In the genomic region with DNA sequence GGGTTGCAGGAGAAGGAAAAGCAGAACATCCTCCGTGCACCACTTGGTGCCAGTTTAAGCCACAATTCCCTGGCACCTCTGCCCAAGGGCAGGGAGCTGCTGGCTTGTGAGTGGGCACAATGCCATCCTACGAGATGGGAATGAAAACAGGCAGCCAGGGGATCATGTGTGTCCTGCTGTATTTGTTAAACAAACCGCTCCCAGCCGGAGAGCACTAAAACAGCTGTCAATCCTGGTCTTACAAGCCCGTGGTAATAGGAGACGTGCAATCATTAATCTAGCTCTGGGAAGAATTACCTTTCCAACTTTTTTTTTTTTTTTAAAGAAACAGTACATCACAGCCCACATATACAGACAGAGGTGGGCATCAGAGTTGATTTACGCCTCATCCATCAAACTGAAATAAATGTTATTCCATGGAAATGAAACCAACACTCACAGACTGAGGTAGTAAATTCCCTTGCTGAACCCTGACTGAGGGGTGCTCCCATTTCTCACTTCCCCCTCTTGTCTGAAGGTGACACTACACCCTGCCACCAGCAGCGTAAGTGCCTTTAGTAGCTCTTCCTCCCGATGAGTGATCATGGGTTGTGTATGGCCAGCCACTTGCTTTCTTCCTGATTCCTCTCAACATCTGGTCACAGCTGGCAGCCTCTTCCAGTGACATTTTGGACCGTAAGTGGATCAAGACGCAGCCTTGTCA, we compare ENCODE assay signal across 12 cellular contexts.
DNase-seq lines count a peak whose midpoint lies in the region; ATAC-seq and TF ChIP-seq lines count a peak whose summit lies in the region.
"Had no signal": no experiment of that assay in that cellular context is flagged by ENCODE, and none has a peak within 500 bp of the region (broad histone marks: within the 10 kb centered on the region; RNA-seq: fewer than 3 reads in every experiment).

No MANE protein-coding gene starts in this region.

- H3K9me3 Mint-ChIP-seq in osteocyte (ENCODE audit: unreplicated experiment), result no peaks in the 10 kb centered on the region

- TF ChIP-seq CTCF in HEK293 (tag by site-specific recombination; IDR thresholded peaks at IDR 0.05) (no peak), retinal pigment epithelial cell (conservative IDR thresholded peaks at IDR 0.05; ENCODE audit: low read depth, low read length) (no peak), osteocyte (IDR thresholded peaks at IDR 0.05) (no peak)

- H3K36me3 ChIP-seq in HEK293 (ENCODE audit: control insufficient read depth in 2 of 2, insufficient read depth in 1 of 2, low read length in 2 of 2), result no peaks in the 10 kb centered on the region
- H3K36me3 ChIP-seq: cardiac muscle cell, Peyer's patch had no signal

- H3K4me3 Mint-ChIP-seq in osteocyte (ENCODE audit: unreplicated experiment), result no peak overlapping the region

- no peaks in the 10 kb centered on the region for H3K36me3 Mint-ChIP-seq in osteocyte (ENCODE audit: unreplicated experiment)

- no peak overlapping the region for H3K27ac ChIP-seq in HEK293 (ENCODE audit: extremely low read depth, low read depth, low read length)
- H3K27ac ChIP-seq: cardiac muscle cell, KMS-11, Peyer's patch had no signal

- H3K4me3 ChIP-seq in HEK293 (ENCODE audit: low read depth, low read length) (no peak overlapping the region), retinal pigment epithelial cell (ENCODE audit: low read length) (no peak overlapping the region)
- H3K4me3 ChIP-seq: cardiac muscle cell, Peyer's patch had no signal

- no peaks in the 10 kb centered on the region for H3K9me3 ChIP-seq in HEK293 (ENCODE audit: control insufficient read depth, insufficient read depth, low read depth, low read length)
- H3K9me3 ChIP-seq: Peyer's patch had no signal

- POLR2A ChIA-PET in HEK293 (lab: Yijun Ruan, JAX), result no interaction called here

- ATAC-seq in GM19023 (IDR thresholded peaks at IDR 0.05; ENCODE audit: unreplicated experiment), result no peak

- DNase-seq in NCI-H2171 treated with DMSO at 0.1 percent for 48 hours (lab: John Stamatoyannopoulos, UW), result peak; percentile 92
- peak; percentile 26 for DNase-seq in cerebellum (ENCODE audit: low spot score)
- peak; percentile 2 for DNase-seq in retinal pigment epithelial cell (ENCODE audit: low read depth)
- DNase-seq in RKO (ENCODE audit: low spot score), result no peak
- DNase-seq in osteocyte (ENCODE audit: extremely low spot score, unreplicated experiment), result no peak
- no peak for DNase-seq in ureter (ENCODE audit: low spot score)
- DNase-seq: DND-41 had no signal

- H3K4me1 Mint-ChIP-seq in osteocyte (ENCODE audit: unreplicated experiment), result peaks cover 5% of the 10 kb centered on the region

- H3K27ac Mint-ChIP-seq in osteocyte (ENCODE audit: unreplicated experiment), result no peak overlapping the region

- H3K27me3 Mint-ChIP-seq in osteocyte (ENCODE audit: unreplicated experiment), result peaks cover 14% of the 10 kb centered on the region

- H3K4me1 ChIP-seq in HEK293 (ENCODE audit: control insufficient read depth, insufficient read depth, low read length), result peaks cover 4% of the 10 kb centered on the region
- H3K4me1 ChIP-seq: Peyer's patch had no signal

- CTCF ChIA-PET in HEK293 (lab: Yijun Ruan, JAX), result interaction anchor here (0.6 to 0.8 kb wide), 3 partner anchors 16 to 579 kb away, joined by 3 read pairs; no protein-coding TSS in a partner anchor

TF ChIP-seq in HEK293, 187 proteins besides CTCF, POLR2A, EP300 and RAD21 (continues in another document):
- TF ChIP-seq, protein P1, sequence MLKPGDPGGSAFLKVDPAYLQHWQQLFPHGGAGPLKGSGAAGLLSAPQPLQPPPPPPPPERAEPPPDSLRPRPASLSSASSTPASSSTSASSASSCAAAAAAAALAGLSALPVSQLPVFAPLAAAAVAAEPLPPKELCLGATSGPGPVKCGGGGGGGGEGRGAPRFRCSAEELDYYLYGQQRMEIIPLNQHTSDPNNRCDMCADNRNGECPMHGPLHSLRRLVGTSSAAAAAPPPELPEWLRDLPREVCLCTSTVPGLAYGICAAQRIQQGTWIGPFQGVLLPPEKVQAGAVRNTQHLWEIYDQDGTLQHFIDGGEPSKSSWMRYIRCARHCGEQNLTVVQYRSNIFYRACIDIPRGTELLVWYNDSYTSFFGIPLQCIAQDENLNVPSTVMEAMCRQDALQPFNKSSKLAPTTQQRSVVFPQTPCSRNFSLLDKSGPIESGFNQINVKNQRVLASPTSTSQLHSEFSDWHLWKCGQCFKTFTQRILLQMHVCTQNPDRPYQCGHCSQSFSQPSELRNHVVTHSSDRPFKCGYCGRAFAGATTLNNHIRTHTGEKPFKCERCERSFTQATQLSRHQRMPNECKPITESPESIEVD (tag by site-specific recombination; IDR thresholded peaks at IDR 0.05), result no peak
- TF ChIP-seq FEZF1 (tag by site-specific recombination; IDR thresholded peaks at IDR 0.05) (peak; percentile 20; the same call in 1 of the 2 replicates), ZIC2 (tag by site-specific recombination; IDR thresholded peaks at IDR 0.05) (peak; percentile 26; the same call in 1 of the 2 replicates), TSHZ1 (tag by site-specific recombination; IDR thresholded peaks at IDR 0.05; ENCODE audit: borderline replicate concordance) (peak; percentile 25; the same call in 1 of the 2 replicates), ZNF133 (tag by site-specific recombination; IDR thresholded peaks at IDR 0.05) (no peak), ZNF223 (tag by site-specific recombination; IDR thresholded peaks at IDR 0.05) (no peak), ZNF221 (tag by site-specific recombination; IDR thresholded peaks at IDR 0.05; ENCODE audit: borderline replicate concordance) (no peak), TCF7L2 (IDR thresholded peaks at IDR 0.05; ENCODE audit: borderline replicate concordance, low read depth, low read length) (no peak), ZNF610 (tag by site-specific recombination; IDR thresholded peaks at IDR 0.05; ENCODE audit: borderline replicate concordance) (0 out of 2 replicates have a peak, but pooled peaks have one; percentile 58), ZXDB (tag by site-specific recombination; IDR thresholded peaks at IDR 0.05) (peak; percentile 22; the same call in 1 of the 2 replicates), ZNF174 (tag by site-specific recombination; IDR thresholded peaks at IDR 0.05) (no peak)
- TF ChIP-seq, protein P2, sequence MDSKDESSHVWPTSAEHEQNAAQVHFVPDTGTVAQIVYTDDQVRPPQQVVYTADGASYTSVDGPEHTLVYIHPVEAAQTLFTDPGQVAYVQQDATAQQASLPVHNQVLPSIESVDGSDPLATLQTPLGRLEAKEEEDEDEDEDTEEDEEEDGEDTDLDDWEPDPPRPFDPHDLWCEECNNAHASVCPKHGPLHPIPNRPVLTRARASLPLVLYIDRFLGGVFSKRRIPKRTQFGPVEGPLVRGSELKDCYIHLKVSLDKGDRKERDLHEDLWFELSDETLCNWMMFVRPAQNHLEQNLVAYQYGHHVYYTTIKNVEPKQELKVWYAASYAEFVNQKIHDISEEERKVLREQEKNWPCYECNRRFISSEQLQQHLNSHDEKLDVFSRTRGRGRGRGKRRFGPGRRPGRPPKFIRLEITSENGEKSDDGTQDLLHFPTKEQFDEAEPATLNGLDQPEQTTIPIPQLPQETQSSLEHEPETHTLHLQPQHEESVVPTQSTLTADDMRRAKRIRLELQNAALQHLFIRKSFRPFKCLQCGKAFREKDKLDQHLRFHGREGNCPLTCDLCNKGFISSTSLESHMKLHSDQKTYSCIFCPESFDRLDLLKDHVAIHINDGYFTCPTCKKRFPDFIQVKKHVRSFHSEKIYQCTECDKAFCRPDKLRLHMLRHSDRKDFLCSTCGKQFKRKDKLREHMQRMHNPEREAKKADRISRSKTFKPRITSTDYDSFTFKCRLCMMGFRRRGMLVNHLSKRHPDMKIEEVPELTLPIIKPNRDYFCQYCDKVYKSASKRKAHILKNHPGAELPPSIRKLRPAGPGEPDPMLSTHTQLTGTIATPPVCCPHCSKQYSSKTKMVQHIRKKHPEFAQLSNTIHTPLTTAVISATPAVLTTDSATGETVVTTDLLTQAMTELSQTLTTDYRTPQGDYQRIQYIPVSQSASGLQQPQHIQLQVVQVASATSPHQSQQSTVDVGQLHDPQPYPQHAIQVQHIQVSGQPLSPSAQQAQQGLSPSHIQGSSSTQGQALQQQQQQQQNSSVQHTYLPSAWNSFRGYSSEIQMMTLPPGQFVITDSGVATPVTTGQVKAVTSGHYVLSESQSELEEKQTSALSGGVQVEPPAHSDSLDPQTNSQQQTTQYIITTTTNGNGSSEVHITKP (tag by site-specific recombination; IDR thresholded peaks at IDR 0.05), result peak; percentile 75

Comparison
In these comparisons a context has a peak if more than half of its experiments do, and no peak if none do; other contexts are left out.
1. DNase-seq: peak in NCI-H2171 treated with DMSO at 0.1 percent for 48 hours (single experiment), cerebellum (single experiment) and retinal pigment epithelial cell (single experiment); none in RKO (single experiment), osteocyte (single experiment) and ureter (single experiment).